ENCODE assay signal across 19 cellular contexts in the genomic region with DNA sequence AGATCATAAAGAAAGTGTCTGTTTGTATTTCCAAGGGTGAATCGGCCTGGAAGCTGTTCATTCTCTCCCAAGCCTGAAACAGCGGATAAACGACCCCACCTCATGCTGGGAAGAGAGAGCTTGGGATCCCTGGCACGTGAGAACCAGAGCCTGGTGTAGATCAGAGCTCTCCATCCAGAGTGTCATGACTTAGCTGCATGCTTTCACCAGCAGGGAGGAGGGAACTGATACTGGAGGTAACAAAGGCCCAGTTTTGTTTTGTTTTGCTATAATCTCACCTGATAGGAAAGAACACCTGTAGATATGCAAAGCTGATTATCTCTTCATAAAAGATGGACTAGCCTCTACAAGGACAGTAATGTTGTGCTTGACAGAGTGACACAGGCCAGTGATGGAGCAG.
DNase-seq lines count a peak whose midpoint lies in the region; ATAC-seq, FAIRE-seq and TF ChIP-seq lines count a peak whose summit lies in the region.
"Had no signal": no experiment of that assay in that cellular context is flagged by ENCODE, and none has a peak within 500 bp of the region (broad histone marks: within the 10 kb centered on the region; RNA-seq: fewer than 3 reads in every experiment).

No MANE protein-coding gene starts in this region.

- no peak overlapping the region for H3K4ac ChIP-seq in mesendoderm (ENCODE audit: low read depth, low read length)

- no peak overlapping the region for H2BK15ac ChIP-seq in mesendoderm (replicated peaks; ENCODE audit: low read depth)

- H4K20me1 ChIP-seq in BLaER1 treated with 17β-estradiol and CSF1 and Interleukin-3, amounts not matched to agents 10 nM and 100 nM = no peaks in the 10 kb centered on the region

- H3K4me3 Mint-ChIP-seq in WTC11 = no peak overlapping the region
- H3K4me3 Mint-ChIP-seq: T-helper 1 cell treated with Interleukin-12 subunit alpha and Interleukin-12 subunit beta and Interleukin-4 antibody, amounts not matched to agents 30 μg/mL and 1 μg/mL, for 36 hours had no signal

- no CpG with 5 or more reads among the region's 4 CpGs for WGBS in mesendoderm (ENCODE audit: extremely low coverage, insufficient coverage, low lambda C conversion rate)

- H3K4me3 ChIP-seq in BLaER1 treated with 17β-estradiol and CSF1 and Interleukin-3, amounts not matched to agents 10 nM and 100 nM = no peak overlapping the region
- H3K4me3 ChIP-seq in mesendoderm (ENCODE audit: low read length) = no peak overlapping the region

- no peak overlapping the region for H2BK5ac ChIP-seq in mesendoderm (ENCODE audit: low read length)

- no peak overlapping the region for H2BK120ac ChIP-seq in mesendoderm (ENCODE audit: low read depth, low read length)

- no peak for TF ChIP-seq POLR2A in H54 (IDR thresholded peaks at IDR 0.05; ENCODE audit: low read depth, low read length)

- no peak overlapping the region for H2AK5ac ChIP-seq in mesendoderm (ENCODE audit: low read length)

- peak overlapping the region in 6 of 11 experiments; percentile 7 to 48 (median 17); a peak in 5 of 22 replicates for H3K4me2 ChIP-seq in BLaER1 treated with 17β-estradiol and CSF1 and Interleukin-3, amounts not matched to agents 10 nM and 100 nM
- H3K4me2 ChIP-seq in mesendoderm (ENCODE audit: low read length) = no peak overlapping the region

- DNase-seq in H54 (ENCODE audit: insufficient read length, low spot score) (no peak), WTC11 (ENCODE audit: low spot score) (no peak), mesendoderm (peak; percentile 84), NCI-H1417 (lab: John Stamatoyannopoulos, UW) (no peak)
- DNase-seq in stimulated activated CD4-positive, alpha-beta T cell treated with anti-CD3 and anti-CD28 coated beads, Interleukin-15, amount 100 ng/mL, for 24 hours = no peak
- DNase-seq in activated CD4-positive, CD25-positive, alpha-beta regulatory T cell (lab: John Stamatoyannopoulos, UW) = no peak
- DNase-seq: ACHN; CD4-positive, alpha-beta memory T cell; DMS79 treated with DMSO at 0.1 percent for 48 hours; GOT3; NCI-H1105; NCI-H187; NCI-H446 treated with DMSO at 0.1 percent for 48 hours; RPMI8226; SIG-M5 had no signal

- no peaks in the 10 kb centered on the region for H3K36me3 Mint-ChIP-seq in WTC11
- H3K36me3 Mint-ChIP-seq: CD4-positive, alpha-beta memory T cell had no signal

- H3K27ac ChIP-seq in BLaER1 treated with 17β-estradiol and CSF1 and Interleukin-3, amounts not matched to agents 10 nM and 100 nM = no peak overlapping the region
- H3K27ac ChIP-seq in mesendoderm (ENCODE audit: low read depth, low read length) = no peak overlapping the region

- no peaks in the 10 kb centered on the region for H3K79me1 ChIP-seq in mesendoderm (ENCODE audit: low read length)

- CTCF ChIA-PET in WTC11 (lab: Charles Lee) = no interaction called here

- H3K27me3 ChIP-seq in BLaER1 treated with 17β-estradiol and CSF1 and Interleukin-3, amounts not matched to agents 10 nM and 100 nM = no peaks in the 10 kb centered on the region
- H3K27me3 ChIP-seq in mesendoderm (ENCODE audit: insufficient read depth, low read length, poor library complexity) = no peaks in the 10 kb centered on the region

- no peak for TF ChIP-seq CTCF in WTC11 (IDR thresholded peaks at IDR 0.05)

- no peaks in the 10 kb centered on the region for H3K79me2 ChIP-seq in mesendoderm (ENCODE audit: control insufficient read depth, insufficient read depth, low read length)

- no peaks in the 10 kb centered on the region for H3K9me3 ChIP-seq in BLaER1 treated with 17β-estradiol and CSF1 and Interleukin-3, amounts not matched to agents 10 nM and 100 nM (replicated peaks in 1 of 11)

- H3K36me3 ChIP-seq in BLaER1 treated with 17β-estradiol and CSF1 and Interleukin-3, amounts not matched to agents 10 nM and 100 nM = no peaks in the 10 kb centered on the region
- no peaks in the 10 kb centered on the region for H3K36me3 ChIP-seq in mesendoderm (ENCODE audit: control insufficient read depth, insufficient read depth, low read length)

- ATAC-seq in WTC11 = peak; percentile 48; the same call in 1 of the 2 replicates
- ATAC-seq: HepG2 had no signal

- no peak overlapping the region for H4K8ac ChIP-seq in mesendoderm (ENCODE audit: low read depth, low read length)

- no peak overlapping the region for H3K27ac Mint-ChIP-seq in WTC11
- H3K27ac Mint-ChIP-seq: CD4-positive, alpha-beta memory T cell; T-helper 1 cell treated with Interleukin-12 subunit alpha and Interleukin-12 subunit beta and Interleukin-4 antibody, amounts not matched to agents 30 μg/mL and 1 μg/mL, for 36 hours had no signal

- no peak overlapping the region for H3K56ac ChIP-seq in mesendoderm (ENCODE audit: low read length)

- H3K9me3 Mint-ChIP-seq in WTC11 = peaks cover 7% of the 10 kb centered on the region

- no peaks in the 10 kb centered on the region for H3K4me1 Mint-ChIP-seq in WTC11
- H3K4me1 Mint-ChIP-seq: CD4-positive, alpha-beta memory T cell had no signal

- no peak overlapping the region; a peak in 1 of 22 replicates for H3K9ac ChIP-seq in BLaER1 treated with 17β-estradiol and CSF1 and Interleukin-3, amounts not matched to agents 10 nM and 100 nM
- no peak overlapping the region for H3K9ac ChIP-seq in mesendoderm (ENCODE audit: low read length)

- H3K27me3 Mint-ChIP-seq in WTC11 (ENCODE audit: low read depth) = no peaks in the 10 kb centered on the region
- H3K27me3 Mint-ChIP-seq: CD4-positive, alpha-beta memory T cell had no signal

- H4K5ac ChIP-seq in mesendoderm (ENCODE audit: low read length) = no peak overlapping the region

- peak; percentile 70 for FAIRE-seq in H54 (lab: Jason Lieb, UNC)
- FAIRE-seq: G401.6, HepG2 had no signal

- POLR2A ChIA-PET in WTC11 (lab: Charles Lee) = no interaction called here

- H3K4me1 ChIP-seq in BLaER1 treated with 17β-estradiol and CSF1 and Interleukin-3, amounts not matched to agents 10 nM and 100 nM = no peaks in the 10 kb centered on the region
- H3K4me1 ChIP-seq in mesendoderm (ENCODE audit: control insufficient read depth, low read depth, low read length) = peaks cover 2% of the 10 kb centered on the region

- H3K18ac ChIP-seq in mesendoderm (ENCODE audit: low read length) = no peak overlapping the region

- no peak overlapping the region for H3K23ac ChIP-seq in mesendoderm (ENCODE audit: low read length)

TF ChIP-seq in WTC11, 78 proteins besides CTCF, POLR2A, EP300 and RAD21:
- TF ChIP-seq IRF2 (CRISPR knock-in tag; IDR thresholded peaks at IDR 0.05; ENCODE audit: borderline replicate concordance, low read depth) (no peak), FOXJ3 (CRISPR knock-in tag; IDR thresholded peaks at IDR 0.05; ENCODE audit: borderline replicate concordance) (no peak), TCF7 (CRISPR knock-in tag; IDR thresholded peaks at IDR 0.05; ENCODE audit: low read depth) (no peak), NFYB (CRISPR knock-in tag; conservative IDR thresholded peaks at IDR 0.05; ENCODE audit: low read depth) (no peak), FOXP1 (CRISPR knock-in tag; IDR thresholded peaks at IDR 0.05; ENCODE audit: borderline replicate concordance) (no peak), ZNF121 (CRISPR knock-in tag; IDR thresholded peaks at IDR 0.05) (no peak)
- TF ChIP-seq, protein P1, sequence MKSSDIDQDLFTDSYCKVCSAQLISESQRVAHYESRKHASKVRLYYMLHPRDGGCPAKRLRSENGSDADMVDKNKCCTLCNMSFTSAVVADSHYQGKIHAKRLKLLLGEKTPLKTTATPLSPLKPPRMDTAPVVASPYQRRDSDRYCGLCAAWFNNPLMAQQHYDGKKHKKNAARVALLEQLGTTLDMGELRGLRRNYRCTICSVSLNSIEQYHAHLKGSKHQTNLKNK (CRISPR knock-in tag; IDR thresholded peaks at IDR 0.05) = no peak
